Comparison of ENCODE assay signal across 1 cellular context in the genomic region with DNA sequence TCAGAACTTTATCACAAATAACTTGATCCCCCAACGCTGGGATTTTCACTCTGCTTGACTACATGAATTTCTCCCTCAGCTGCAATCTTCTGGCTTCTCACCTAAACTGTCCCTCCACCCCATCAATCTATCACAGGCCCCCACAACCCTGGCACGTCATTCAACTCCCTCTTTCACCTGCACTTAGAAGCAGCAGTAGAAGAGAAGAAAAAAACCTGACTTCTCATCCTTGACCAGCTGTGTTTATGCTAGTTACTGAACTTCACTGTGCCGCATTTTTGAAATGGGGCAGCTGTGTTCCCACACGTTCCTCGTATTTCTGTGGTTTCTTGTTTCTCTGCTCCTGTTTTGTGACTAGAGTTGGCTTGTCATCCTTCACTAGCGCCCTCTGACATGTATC.
TF ChIP-seq lines count a peak whose summit lies in the region.

No MANE protein-coding gene starts in this region.

TF ChIP-seq in K562, 482 proteins besides CTCF, POLR2A, EP300 and RAD21 (continued from another document):
- TF ChIP-seq, protein P1, sequence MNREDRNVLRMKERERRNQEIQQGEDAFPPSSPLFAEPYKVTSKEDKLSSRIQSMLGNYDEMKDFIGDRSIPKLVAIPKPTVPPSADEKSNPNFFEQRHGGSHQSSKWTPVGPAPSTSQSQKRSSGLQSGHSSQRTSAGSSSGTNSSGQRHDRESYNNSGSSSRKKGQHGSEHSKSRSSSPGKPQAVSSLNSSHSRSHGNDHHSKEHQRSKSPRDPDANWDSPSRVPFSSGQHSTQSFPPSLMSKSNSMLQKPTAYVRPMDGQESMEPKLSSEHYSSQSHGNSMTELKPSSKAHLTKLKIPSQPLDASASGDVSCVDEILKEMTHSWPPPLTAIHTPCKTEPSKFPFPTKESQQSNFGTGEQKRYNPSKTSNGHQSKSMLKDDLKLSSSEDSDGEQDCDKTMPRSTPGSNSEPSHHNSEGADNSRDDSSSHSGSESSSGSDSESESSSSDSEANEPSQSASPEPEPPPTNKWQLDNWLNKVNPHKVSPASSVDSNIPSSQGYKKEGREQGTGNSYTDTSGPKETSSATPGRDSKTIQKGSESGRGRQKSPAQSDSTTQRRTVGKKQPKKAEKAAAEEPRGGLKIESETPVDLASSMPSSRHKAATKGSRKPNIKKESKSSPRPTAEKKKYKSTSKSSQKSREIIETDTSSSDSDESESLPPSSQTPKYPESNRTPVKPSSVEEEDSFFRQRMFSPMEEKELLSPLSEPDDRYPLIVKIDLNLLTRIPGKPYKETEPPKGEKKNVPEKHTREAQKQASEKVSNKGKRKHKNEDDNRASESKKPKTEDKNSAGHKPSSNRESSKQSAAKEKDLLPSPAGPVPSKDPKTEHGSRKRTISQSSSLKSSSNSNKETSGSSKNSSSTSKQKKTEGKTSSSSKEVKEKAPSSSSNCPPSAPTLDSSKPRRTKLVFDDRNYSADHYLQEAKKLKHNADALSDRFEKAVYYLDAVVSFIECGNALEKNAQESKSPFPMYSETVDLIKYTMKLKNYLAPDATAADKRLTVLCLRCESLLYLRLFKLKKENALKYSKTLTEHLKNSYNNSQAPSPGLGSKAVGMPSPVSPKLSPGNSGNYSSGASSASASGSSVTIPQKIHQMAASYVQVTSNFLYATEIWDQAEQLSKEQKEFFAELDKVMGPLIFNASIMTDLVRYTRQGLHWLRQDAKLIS (CRISPR knock-in tag; IDR thresholded peaks at IDR 0.05), result no peak
- TF ChIP-seq, protein P2, sequence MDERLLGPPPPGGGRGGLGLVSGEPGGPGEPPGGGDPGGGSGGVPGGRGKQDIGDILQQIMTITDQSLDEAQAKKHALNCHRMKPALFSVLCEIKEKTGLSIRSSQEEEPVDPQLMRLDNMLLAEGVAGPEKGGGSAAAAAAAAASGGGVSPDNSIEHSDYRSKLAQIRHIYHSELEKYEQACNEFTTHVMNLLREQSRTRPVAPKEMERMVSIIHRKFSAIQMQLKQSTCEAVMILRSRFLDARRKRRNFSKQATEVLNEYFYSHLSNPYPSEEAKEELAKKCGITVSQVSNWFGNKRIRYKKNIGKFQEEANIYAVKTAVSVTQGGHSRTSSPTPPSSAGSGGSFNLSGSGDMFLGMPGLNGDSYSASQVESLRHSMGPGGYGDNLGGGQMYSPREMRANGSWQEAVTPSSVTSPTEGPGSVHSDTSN (CRISPR knock-in tag; IDR thresholded peaks at IDR 0.05; ENCODE audit: low read depth), result no peak
- TF ChIP-seq, protein P2 (tag; conservative IDR thresholded peaks at IDR 0.05; ENCODE audit: low read depth), result peak; percentile 50; the same call in 1 of the 2 replicates
- TF ChIP-seq TOE1 (IDR thresholded peaks at IDR 0.05; ENCODE audit: borderline replicate concordance) (no peak), TOE1 (CRISPR knock-in tag; IDR thresholded peaks at IDR 0.05; ENCODE audit: borderline replicate concordance, low read depth) (no peak), TBL1XR1 (IDR thresholded peaks at IDR 0.05; ENCODE audit: low read length in 2 of 2) (no peak), MTA2 (IDR thresholded peaks at IDR 0.05; ENCODE audit: low read depth) (no peak)
